In the genomic region with DNA sequence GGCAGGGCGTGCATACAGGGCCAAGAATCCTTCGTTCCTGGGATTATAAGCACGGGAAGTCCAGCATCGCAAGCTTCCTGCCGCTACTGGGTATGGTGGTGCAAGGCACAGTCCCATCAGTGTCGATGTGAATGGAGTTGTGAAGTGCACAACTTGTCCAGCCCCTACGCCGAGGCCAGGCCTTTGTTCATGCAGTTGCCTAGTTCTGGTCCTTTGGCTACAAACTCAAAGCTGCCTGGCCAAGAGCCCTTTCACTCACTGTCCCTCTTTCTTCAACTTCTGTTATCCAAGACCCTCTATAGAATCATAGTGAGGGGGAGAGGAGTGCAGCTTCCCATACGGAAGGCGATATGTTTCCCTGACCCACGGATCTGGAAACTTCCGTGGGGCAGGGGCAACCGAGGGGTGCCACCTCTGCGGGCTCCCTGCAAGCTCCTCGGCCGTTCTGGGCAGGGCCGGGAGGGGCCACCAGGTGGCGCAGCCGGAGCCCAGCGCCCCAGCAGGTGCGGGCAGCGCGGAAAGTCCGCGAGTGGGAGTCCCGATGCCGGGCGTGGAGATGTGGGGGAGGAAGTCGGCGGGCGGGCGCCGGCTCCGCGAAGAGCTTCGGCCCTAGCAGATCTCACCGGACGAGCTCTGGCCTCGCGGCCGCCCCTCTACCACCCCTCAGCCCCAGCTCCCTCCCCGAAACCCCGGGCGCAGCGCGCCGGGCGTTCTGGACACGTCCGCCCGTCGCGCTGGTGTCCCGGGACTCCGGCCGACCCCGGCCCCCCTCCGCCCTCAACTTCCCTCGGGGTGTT, we compare ENCODE assay signal across 9 cellular contexts. TPM values are rescaled to one million over a fixed set of nuclear protein-coding genes. Genes with fewer than 3 reads are reported as not detected.
DNase-seq lines count a peak whose midpoint lies in the region; ATAC-seq, FAIRE-seq and TF ChIP-seq lines count a peak whose summit lies in the region.
"Had no signal": no experiment of that assay in that cellular context is flagged by ENCODE, and none has a peak within 500 bp of the region (broad histone marks: within the 10 kb centered on the region; RNA-seq: fewer than 3 reads in every experiment).

No MANE protein-coding gene starts in this region.

- no peak for FAIRE-seq in GM19239 (lab: Jason Lieb, UNC)
- FAIRE-seq in pancreas (lab: Jason Lieb, UNC), result no peak
- FAIRE-seq: colon had no signal

- intact Hi-C loops in Right ventricle myocardium inferior (cut with DNase I), result loop anchor here (5.0 kb wide), 2 partner anchors 63 to 118 kb away; no protein-coding TSS in a partner anchor
- intact Hi-C loops in pancreas (cut with DNase I), result loop anchor here in 1 of 3 donors (5.0 kb wide), 2 partner anchors 88 to 118 kb away; no protein-coding TSS in a partner anchor
- intact Hi-C loops in transverse colon (cut with DNase I; ENCODE audit: low total_unique reads), result no loop called here

- H3K9ac ChIP-seq in BLaER1 treated with 17β-estradiol and CSF1 and Interleukin-3, amounts not matched to agents 10 nM and 100 nM, result peak overlapping the region; percentile 69 to 86 (median 81)

- H4K20me1 ChIP-seq in BLaER1 treated with 17β-estradiol and CSF1 and Interleukin-3, amounts not matched to agents 10 nM and 100 nM, result 0 out of 22 replicates have a peak, but pooled peaks cover 0 to 5% (median 0%) of the 10 kb centered on the region in 11 experiments

- H3K4me2 ChIP-seq in BLaER1 treated with 17β-estradiol and CSF1 and Interleukin-3, amounts not matched to agents 10 nM and 100 nM, result peak overlapping the region; percentile 85 to 99 (median 97)

- H3K9me3 ChIP-seq in BLaER1 treated with 17β-estradiol and CSF1 and Interleukin-3, amounts not matched to agents 10 nM and 100 nM (replicated peaks in 1 of 11), result no peaks in the 10 kb centered on the region
- H3K9me3 ChIP-seq in pancreas (no peaks in the 10 kb centered on the region), transverse colon (no peaks in the 10 kb centered on the region)

- DNase-seq in GM19239 (ENCODE audit: insufficient read length, low spot score), result peak; percentile 76
- peak; percentile 61 for DNase-seq in RPMI8226
- peak; percentile 74 to 86 (median 78) for DNase-seq in activated naive CD4-positive, alpha-beta T cell (lab: John Stamatoyannopoulos, UW)
- DNase-seq in Right ventricle myocardium inferior (ENCODE audit: missing footprints), result peak; percentile 87
- peak; percentile 55 to 93 (median 76) for DNase-seq in pancreas
- peak; percentile 79 for DNase-seq in transverse colon

- peaks cover 0 to 22% (median 0%) of the 10 kb centered on the region in 11 experiments; a peak in 7 of 22 replicates for H3K27me3 ChIP-seq in BLaER1 treated with 17β-estradiol and CSF1 and Interleukin-3, amounts not matched to agents 10 nM and 100 nM
- H3K27me3 ChIP-seq in pancreas, result no peaks in the 10 kb centered on the region
- H3K27me3 ChIP-seq in transverse colon, result peaks cover 19% of the 10 kb centered on the region

- no peak for TF ChIP-seq EP300 in transverse colon (IDR thresholded peaks at IDR 0.05; ENCODE audit: low read depth)

- no peak for TF ChIP-seq POLR2A in transverse colon (IDR thresholded peaks at IDR 0.05)

- TF ChIP-seq CTCF in pancreas (IDR thresholded peaks at IDR 0.05), result peak; percentile 88 to 94 (median 88)
- peak; percentile 76 to 95 (median 88) for TF ChIP-seq CTCF in transverse colon (IDR thresholded peaks at IDR 0.05)

- in situ Hi-C loops in transverse colon (cut with MboI; ENCODE audit: low pct_ligation_motif_present in 1 of 4, low pct_unique_long_range_greater_than_20kb in 1 of 4, low sequenced_read_pairs in 3 of 4), result loop anchor here in 2 of 4 donors (10.0 kb wide), 2 partner anchors 121 to 131 kb away; no protein-coding TSS in a partner anchor

- ATAC-seq in HG03439 (IDR thresholded peaks at IDR 0.05; ENCODE audit: unreplicated experiment), result peak; percentile 74
- ATAC-seq in Right ventricle myocardium inferior, result peak; percentile 85
- ATAC-seq in pancreas, result peak; percentile 93 to 94 (median 93)

- 9 to 15% methylated on average over 33 to 59 of the region's 59 CpGs for WGBS in pancreas, 2 donors
- 12 to 60% methylated on average over 3 to 46 of the region's 59 CpGs for WGBS in transverse colon (ENCODE audit: low coverage in 1 of 2), 2 donors

- H3K4me1 ChIP-seq in BLaER1 treated with 17β-estradiol and CSF1 and Interleukin-3, amounts not matched to agents 10 nM and 100 nM, result peaks cover 4 to 41% (median 18%) of the 10 kb centered on the region in 10 experiments; a peak in 17 of 20 replicates
- H3K4me1 ChIP-seq in pancreas, result peaks cover 0 to 3% (median 0%) of the 10 kb centered on the region in 3 donors
- peaks cover 0 to 13% (median 7%) of the 10 kb centered on the region in 4 donors for H3K4me1 ChIP-seq in transverse colon

- peak overlapping the region; percentile 74 to 88 (median 80) for H3K4me3 ChIP-seq in BLaER1 treated with 17β-estradiol and CSF1 and Interleukin-3, amounts not matched to agents 10 nM and 100 nM
- H3K4me3 ChIP-seq in pancreas (peak overlapping the region; percentile 47 to 78 (median 66)), transverse colon (peak overlapping the region; percentile 53 to 85 (median 58))

- peak overlapping the region; percentile 45 to 78 (median 68); a peak in 21 of 22 replicates for H3K27ac ChIP-seq in BLaER1 treated with 17β-estradiol and CSF1 and Interleukin-3, amounts not matched to agents 10 nM and 100 nM
- H3K27ac ChIP-seq in pancreas (peak overlapping the region in 3 of 4 donors; percentile 35 to 64 (median 60)), transverse colon (peak overlapping the region; percentile 62 to 72 (median 70))

- H3K36me3 ChIP-seq in BLaER1 treated with 17β-estradiol and CSF1 and Interleukin-3, amounts not matched to agents 10 nM and 100 nM, result peaks cover 0 to 14% (median 0%) of the 10 kb centered on the region in 11 experiments; a peak in 5 of 22 replicates
- no peaks in the 10 kb centered on the region for H3K36me3 ChIP-seq in pancreas
- no peaks in the 10 kb centered on the region for H3K36me3 ChIP-seq in transverse colon

RNA-seq across cellular contexts. Expression of a gene that starts 0.7 kb away (rescaled TPM):
- total RNA-seq in Right ventricle myocardium inferior (0.46 TPM), pancreas (1 to 10 TPM in 4 of 6 donors, under 1 TPM in 2; 0.60 to 4.3 (median 1.5) TPM), transverse colon (10 to 100 TPM in 1 of 4 donors, 1 to 10 TPM in 2, under 1 TPM in 1; 0.40 to 10.8 (median 2.3) TPM)
- polyA plus RNA-seq in pancreas, result 1 to 10 TPM in 1 of 2 donors, under 1 TPM in 1; 0.76 to 4.7 TPM

Comparison
In these comparisons a context has a peak if more than half of its experiments do, and no peak if none do; other contexts are left out.
1. Peak in every context shown above with its lines: DNase-seq, ATAC-seq, H3K4me3 ChIP-seq and H3K27ac ChIP-seq.